ENCODE assay signal across 22 cellular contexts in genomic region chr2:140943867-140944266, GRCh38.
DNase-seq lines count a peak whose midpoint lies in the region; ATAC-seq and TF ChIP-seq lines count a peak whose summit lies in the region.
"Had no signal": no experiment of that assay in that cellular context is flagged by ENCODE, and none has a peak within 500 bp of the region (broad histone marks: within the 10 kb centered on the region; RNA-seq: fewer than 3 reads in every experiment).

No MANE protein-coding gene starts in this region.

- H3K27ac ChIP-seq in AG04450 (ENCODE audit: low read depth, low read length), result no peak overlapping the region
- no peak overlapping the region for H3K27ac ChIP-seq in endodermal cell (ENCODE audit: low read depth, low read length)
- H3K27ac ChIP-seq: BLaER1, PC-9, SK-N-MC had no signal

- H3K9ac ChIP-seq in endodermal cell (ENCODE audit: extremely low read depth, low read length, poor library complexity, severe bottlenecking), result no peak overlapping the region
- H3K9ac ChIP-seq: BLaER1 had no signal

- TF ChIP-seq POLR2A in GM18505 (IDR thresholded peaks at IDR 0.05; ENCODE audit: borderline replicate concordance, extremely low read depth, insufficient read depth, insufficient read length), result no peak

- intact Hi-C loops in posterior vena cava (cut with DNase I), result no loop called here

- H3K27ac Mint-ChIP-seq in endodermal cell (no peak overlapping the region), nephron progenitor cell (no peak overlapping the region)
- H3K27ac Mint-ChIP-seq: CD8-positive, alpha-beta T cell had no signal

- H3K9me3 ChIP-seq in AG04450 (ENCODE audit: control insufficient read depth, insufficient read depth, low read length), result no peaks in the 10 kb centered on the region
- no peaks in the 10 kb centered on the region for H3K9me3 ChIP-seq in endodermal cell (ENCODE audit: control insufficient read depth, low read length)
- H3K9me3 ChIP-seq: BLaER1 had no signal

- DNase-seq in AG04450 (ENCODE audit: low read depth, low spot score) (no peak), endodermal cell (no peak), nephron progenitor cell (no peak), posterior vena cava (ENCODE audit: low spot score) (no peak)
- DNase-seq in NK-92 treated with Interleukin-12 subunit alpha and Interleukin-12 subunit beta, amount 100 ng/mL, for 24 hours (lab: John Stamatoyannopoulos, UW), result no peak
- DNase-seq: Calu3; CD8-positive, alpha-beta T cell; DMS153; GDM1; Karpas-422; NCI-H1694 treated with DMSO at 0.1 percent for 48 hours; NCI-H2081 treated with DMSO at 0.1 percent for 48 hours; NCI-H2171 treated with DMSO at 0.1 percent for 48 hours; NCI-H526; PC-9; RPMI8226; SHP77 had no signal

- no peaks in the 10 kb centered on the region for H3K36me3 ChIP-seq in endodermal cell (ENCODE audit: control insufficient read depth, insufficient read depth, low read length)
- H3K36me3 ChIP-seq: BLaER1 had no signal

- H3K36me3 Mint-ChIP-seq in endodermal cell (ENCODE audit: low read depth) (no peaks in the 10 kb centered on the region), nephron progenitor cell (ENCODE audit: low read depth) (no peaks in the 10 kb centered on the region)
- H3K36me3 Mint-ChIP-seq: CD8-positive, alpha-beta T cell had no signal

- TF ChIP-seq CTCF in AG04450 (IDR thresholded peaks at IDR 0.05; ENCODE audit: low read depth, low read length) (0 out of 2 replicates have a peak, but pooled peaks have one; percentile 8), endodermal cell (conservative IDR thresholded peaks at IDR 0.05) (peak; percentile 63), nephron progenitor cell (IDR thresholded peaks at IDR 0.05) (peak; percentile 10)

- H3K27me3 Mint-ChIP-seq in endodermal cell (ENCODE audit: insufficient read depth) (no peaks in the 10 kb centered on the region), nephron progenitor cell (ENCODE audit: low read depth, poor library complexity) (peaks cover 3% of the 10 kb centered on the region)

- CTCF ChIA-PET in AG04450 (lab: Charles Lee), result interaction anchor here (0.8 kb wide), 1 partner anchor 51 kb away, joined by 4 read pairs; no protein-coding TSS in a partner anchor

- H3K9me3 Mint-ChIP-seq in endodermal cell (no peaks in the 10 kb centered on the region), nephron progenitor cell (no peaks in the 10 kb centered on the region)

- no peaks in the 10 kb centered on the region for H3K27me3 ChIP-seq in AG04450 (ENCODE audit: control insufficient read depth, insufficient read depth, low read length)
- no peaks in the 10 kb centered on the region for H3K27me3 ChIP-seq in endodermal cell (ENCODE audit: control insufficient read depth, insufficient read depth, low read length, poor library complexity, severe bottlenecking)
- H3K27me3 ChIP-seq: BLaER1 had no signal

- H3K4me1 ChIP-seq in endodermal cell (ENCODE audit: control insufficient read depth, insufficient read depth, low read length), result no peaks in the 10 kb centered on the region

- H3K4me3 ChIP-seq in AG04450 (ENCODE audit: low read depth, low read length), result no peak overlapping the region
- no peak overlapping the region for H3K4me3 ChIP-seq in endodermal cell (ENCODE audit: low read length)
- H3K4me3 ChIP-seq: BLaER1, PC-9, SK-N-MC had no signal

- ATAC-seq in HG03342 (IDR thresholded peaks at IDR 0.05; ENCODE audit: unreplicated experiment) (peak; percentile 48), GM18505 (IDR thresholded peaks at IDR 0.05; ENCODE audit: unreplicated experiment) (no peak), GM19395 (IDR thresholded peaks at IDR 0.05; ENCODE audit: unreplicated experiment) (no peak)
- ATAC-seq: CD8-positive, alpha-beta T cell had no signal

- H3K4me1 Mint-ChIP-seq in endodermal cell, result no peaks in the 10 kb centered on the region
- no peaks in the 10 kb centered on the region for H3K4me1 Mint-ChIP-seq in nephron progenitor cell

- no peak overlapping the region for H3K4me3 Mint-ChIP-seq in endodermal cell
- H3K4me3 Mint-ChIP-seq in nephron progenitor cell, result no peak overlapping the region
- H3K4me3 Mint-ChIP-seq: CD8-positive, alpha-beta T cell had no signal

- POLR2A ChIA-PET in AG04450 (lab: Yijun Ruan, JAX), result no interaction called here

Comparison
In these comparisons a context has a peak if more than half of its experiments do, and no peak if none do; other contexts are left out.
1. CTCF ChIP-seq: peak in every context shown above with its lines; median percentile 63 in endodermal cell; 10 in nephron progenitor cell; 8 in AG04450.